Comparison of ENCODE assay signal across 8 cellular contexts in genomic region chr7:129055294-129055816, GRCh38. TPM values are rescaled to one million over a fixed set of nuclear protein-coding genes. Genes with fewer than 3 reads are reported as not detected.
DNase-seq lines count a peak whose midpoint lies in the region; ATAC-seq and TF ChIP-seq lines count a peak whose summit lies in the region.

No MANE protein-coding gene starts in this region.

- peaks cover 3 to 9% (median 4%) of the 10 kb centered on the region in 5 donors for H3K27me3 Mint-ChIP-seq in naive thymus-derived CD8-positive, alpha-beta T cell

- H3K4me3 ChIP-seq in BE2C (ENCODE audit: low read depth, low read length) (peak overlapping the region; percentile 89), LNCaP clone FGC (ENCODE audit: low read depth, low read length) (peak overlapping the region; percentile 92)
- peak overlapping the region; percentile 82 for H3K4me3 ChIP-seq in effector memory CD4-positive, alpha-beta T cell (ENCODE audit: insufficient read depth, low read depth, low read length, poor library complexity, severe bottlenecking)

- no peaks in the 10 kb centered on the region; the same call in 1 of the 2 replicates for H3K27me3 ChIP-seq in BE2C
- no peaks in the 10 kb centered on the region for H3K27me3 ChIP-seq in effector memory CD4-positive, alpha-beta T cell (replicated peaks; ENCODE audit: control insufficient read depth, insufficient read depth, low read length, poor library complexity, severe bottlenecking)

- peaks cover 8% of the 10 kb centered on the region for H3K36me3 ChIP-seq in BE2C
- H3K36me3 ChIP-seq in effector memory CD4-positive, alpha-beta T cell (ENCODE audit: control insufficient read depth, insufficient read depth, low read length) = no peaks in the 10 kb centered on the region

- peak; percentile 12 for ATAC-seq in GM21526 (IDR thresholded peaks at IDR 0.05; ENCODE audit: low FRiP score, unreplicated experiment)
- peak; percentile 1 to 19 for ATAC-seq in naive thymus-derived CD8-positive, alpha-beta T cell
- ATAC-seq in HG03565 (IDR thresholded peaks at IDR 0.05; ENCODE audit: unreplicated experiment) = no peak

- peak overlapping the region; percentile 85 for H3K27ac ChIP-seq in effector memory CD4-positive, alpha-beta T cell (ENCODE audit: insufficient read depth, low read length, poor library complexity, severe bottlenecking)

- no peaks in the 10 kb centered on the region for H3K4me1 ChIP-seq in BE2C
- H3K4me1 ChIP-seq in effector memory CD4-positive, alpha-beta T cell (ENCODE audit: control insufficient read depth, insufficient read depth, low read length, poor library complexity, severe bottlenecking) = peaks cover 13% of the 10 kb centered on the region

- H3K27ac Mint-ChIP-seq in naive thymus-derived CD8-positive, alpha-beta T cell = peak overlapping the region; percentile 97 to 100 (median 99)

- POLR2A ChIA-PET in naive thymus-derived CD8-positive, alpha-beta T cell (lab: Charles Lee) = interaction anchor here (0.6 to 1.7 kb wide), 4 partner anchors 11 to 896 kb away, joined by 3 to 10 read pairs (median 4); partner anchors contain the start of gene TSPAN33

- H3K9me3 ChIP-seq in BE2C = no peaks in the 10 kb centered on the region
- H3K9me3 ChIP-seq in effector memory CD4-positive, alpha-beta T cell (ENCODE audit: control insufficient read depth, low read length) = no peaks in the 10 kb centered on the region

- no peak for TF ChIP-seq CTCF in BE2C (IDR thresholded peaks at IDR 0.05; ENCODE audit: low read depth, low read length)
- TF ChIP-seq CTCF in LNCaP clone FGC (IDR thresholded peaks at IDR 0.05; ENCODE audit: control insufficient read depth, extremely low read depth, insufficient read depth) = no peak

- peaks cover 0 to 8% (median 4%) of the 10 kb centered on the region in 3 donors for H3K36me3 Mint-ChIP-seq in naive thymus-derived CD8-positive, alpha-beta T cell

- peak overlapping the region; percentile 95 to 100 (median 99) for H3K4me3 Mint-ChIP-seq in naive thymus-derived CD8-positive, alpha-beta T cell

- H3K9me3 Mint-ChIP-seq in naive thymus-derived CD8-positive, alpha-beta T cell = no peaks in the 10 kb centered on the region

- peaks cover 14 to 44% (median 34%) of the 10 kb centered on the region in 4 donors for H3K4me1 Mint-ChIP-seq in naive thymus-derived CD8-positive, alpha-beta T cell

- DNase-seq in BE2C (no peak), LNCaP clone FGC (ENCODE audit: low read depth) (no peak), NCI-H1694 treated with DMSO at 0.1 percent for 48 hours (lab: John Stamatoyannopoulos, UW) (no peak)
- DNase-seq in effector memory CD4-positive, alpha-beta T cell = no peak
- no peak for DNase-seq in naive thymus-derived CD8-positive, alpha-beta T cell
- DNase-seq in activated CD4-positive, alpha-beta T cell treated with anti-CD3 and anti-CD28 coated beads for 4 hours = no peak

RNA-seq across cellular contexts. Expression of gene TNPO3, which starts 0.4 kb away (rescaled TPM):
- 40.2 TPM for polyA plus RNA-seq in BE2C (2012; ENCODE audit: insufficient read depth, insufficient read length, low read depth)
- 10 to 100 TPM; 39.3 to 40.3 TPM for total RNA-seq in naive thymus-derived CD8-positive, alpha-beta T cell
- polyA plus RNA-seq in naive thymus-derived CD8-positive, alpha-beta T cell = 10 to 100 TPM; 30.3 to 36.3 (median 33.8) TPM
